11 cellular contexts compared by ENCODE assay signal in genomic region chr2:46749042-46749461, GRCh38. TPM values are rescaled to one million over a fixed set of nuclear protein-coding genes. Genes with fewer than 3 reads are reported as not detected.
DNase-seq lines count a peak whose midpoint lies in the region; ATAC-seq and TF ChIP-seq lines count a peak whose summit lies in the region.
"Had no signal": no experiment of that assay in that cellular context is flagged by ENCODE, and none has a peak within 500 bp of the region (broad histone marks: within the 10 kb centered on the region; RNA-seq: fewer than 3 reads in every experiment).

No MANE protein-coding gene starts in this region.

- intact Hi-C loops in activated naive CD4-positive, alpha-beta T cell treated with anti-CD3 and anti-CD28 coated beads for 36 hours (cut with micrococcal nuclease) = no loop called here

- H3K4me1 Mint-ChIP-seq in activated naive CD4-positive, alpha-beta T cell treated with anti-CD3 and anti-CD28 coated beads for 36 hours (ENCODE audit: low read depth) = peaks cover 18% of the 10 kb centered on the region

- H3K4me3 ChIP-seq in suprapubic skin = no peak overlapping the region
- H3K4me3 ChIP-seq: skin epidermis had no signal

- no peak overlapping the region for H3K27ac Mint-ChIP-seq in activated naive CD4-positive, alpha-beta T cell treated with anti-CD3 and anti-CD28 coated beads for 36 hours

- H3K27ac ChIP-seq in foreskin keratinocyte (peak overlapping the region; percentile 7), suprapubic skin (peak overlapping the region; percentile 43)

- H3K9me3 Mint-ChIP-seq in activated naive CD4-positive, alpha-beta T cell treated with anti-CD3 and anti-CD28 coated beads for 36 hours = peaks cover 3% of the 10 kb centered on the region

- H3K27me3 ChIP-seq in foreskin keratinocyte = no peaks in the 10 kb centered on the region
- H3K27me3 ChIP-seq in suprapubic skin = no peaks in the 10 kb centered on the region

- H3K4me3 Mint-ChIP-seq in activated naive CD4-positive, alpha-beta T cell treated with anti-CD3 and anti-CD28 coated beads for 36 hours = no peak overlapping the region

- POLR2A ChIA-PET in GM10248 (lab: Yijun Ruan, JAX) = no interaction called here

- ATAC-seq in SK-N-SH treated with all-trans-retinoic acid at 6 μM for 48 hours (peak; percentile 85), foreskin keratinocyte (peak; percentile 95)

- peaks cover 8% of the 10 kb centered on the region for H3K36me3 Mint-ChIP-seq in activated naive CD4-positive, alpha-beta T cell treated with anti-CD3 and anti-CD28 coated beads for 36 hours (ENCODE audit: low read depth)

- TF ChIP-seq EP300 in suprapubic skin (IDR thresholded peaks at IDR 0.05) = no peak

- no peak for TF ChIP-seq POLR2A in suprapubic skin (IDR thresholded peaks at IDR 0.05)

- no peak for TF ChIP-seq CTCF in foreskin keratinocyte (conservative IDR thresholded peaks at IDR 0.05)
- no peak for TF ChIP-seq CTCF in suprapubic skin (IDR thresholded peaks at IDR 0.05)
- TF ChIP-seq CTCF in GM10248 (IDR thresholded peaks at IDR 0.05; ENCODE audit: control extremely low read depth, extremely low read depth, low read depth, missing control alignments) = no peak

- no peaks in the 10 kb centered on the region for H3K27me3 Mint-ChIP-seq in activated naive CD4-positive, alpha-beta T cell treated with anti-CD3 and anti-CD28 coated beads for 36 hours (ENCODE audit: low read depth)

- CTCF ChIA-PET in activated naive CD4-positive, alpha-beta T cell treated with anti-CD3 and anti-CD28 coated beads for 36 hours (lab: Charles Lee) = no interaction called here
- CTCF ChIA-PET in GM10248 (lab: Yijun Ruan, JAX) = interaction anchor here (0.5 to 1.6 kb wide), 5 partner anchors 9 to 733 kb away, joined by 3 read pairs; no protein-coding TSS in a partner anchor

- H3K36me3 ChIP-seq in suprapubic skin = no peaks in the 10 kb centered on the region

- DNase-seq in NCI-H146 (lab: John Stamatoyannopoulos, UW) = peak; percentile 9
- DNase-seq in NCI-H146 treated with DMSO at 0.1 percent for 48 hours (lab: John Stamatoyannopoulos, UW; ENCODE audit: unreplicated experiment) = no peak
- peak; percentile 69 to 85 for DNase-seq in foreskin keratinocyte
- no peak for DNase-seq in suprapubic skin (ENCODE audit: low spot score in 2 of 2)
- no peak for DNase-seq in activated naive CD4-positive, alpha-beta T cell treated with anti-CD3 and anti-CD28 coated beads for 36 hours
- no peak for DNase-seq in NCI-H2171 treated with DMSO at 0.1 percent for 48 hours (lab: John Stamatoyannopoulos, UW)
- DNase-seq in GM10248 (ENCODE audit: extremely low spot score) = no peak
- DNase-seq: activated CD4-positive, CD25-positive, alpha-beta regulatory T cell treated with anti-CD3 and anti-CD28 coated beads, Interleukin-2, amount 50 U/mL, for 72 hours; AML-193 had no signal

- H3K4me1 ChIP-seq in foreskin keratinocyte = peaks cover 18% of the 10 kb centered on the region
- peaks cover 31% of the 10 kb centered on the region for H3K4me1 ChIP-seq in suprapubic skin

- H3K9me3 ChIP-seq in suprapubic skin = no peaks in the 10 kb centered on the region

- 33% methylated on average over 3 of the region's 3 CpGs for WGBS in suprapubic skin

TF ChIP-seq in SK-N-SH treated with all-trans-retinoic acid at 6 μM for 48 hours, 23 proteins besides CTCF, POLR2A, EP300 and RAD21 (continues in another document):
- TF ChIP-seq ZFP3 (CRISPR knock-in tag; IDR thresholded peaks at IDR 0.05) (no peak), ZNF8 (CRISPR knock-in tag; IDR thresholded peaks at IDR 0.05) (no peak), CREB5 (CRISPR knock-in tag; IDR thresholded peaks at IDR 0.05; ENCODE audit: low read depth) (no peak), ZNF565 (CRISPR knock-in tag; conservative IDR thresholded peaks at IDR 0.05; ENCODE audit: low read depth) (no peak), TSHZ2 (CRISPR knock-in tag; IDR thresholded peaks at IDR 0.05) (no peak), BACH2 (CRISPR knock-in tag; IDR thresholded peaks at IDR 0.05; ENCODE audit: borderline replicate concordance) (no peak), CSRNP3 (CRISPR knock-in tag; IDR thresholded peaks at IDR 0.05) (no peak), ISL1 (CRISPR knock-in tag; IDR thresholded peaks at IDR 0.05) (no peak), POU6F1 (CRISPR knock-in tag; IDR thresholded peaks at IDR 0.05; ENCODE audit: borderline replicate concordance, low read depth) (no peak), CSDC2 (CRISPR knock-in tag; IDR thresholded peaks at IDR 0.05) (no peak), PATZ1 (CRISPR knock-in tag; IDR thresholded peaks at IDR 0.05; ENCODE audit: borderline replicate concordance) (no peak), RARB (CRISPR knock-in tag; IDR thresholded peaks at IDR 0.05) (no peak)

RNA-seq across cellular contexts. Expression of gene SOCS5, which starts 50.0 kb away (rescaled TPM):
- 10.2 and 10.4 TPM in 2 replicates for total RNA-seq in foreskin keratinocyte
- 2.4 and 2.9 TPM in 2 replicates for polyA plus RNA-seq in foreskin keratinocyte
- total RNA-seq in suprapubic skin = 10 to 100 TPM; 15.0 to 26.7 (median 17.8) TPM
- 1 to 10 TPM; 4.3 to 4.6 TPM for total RNA-seq in activated naive CD4-positive, alpha-beta T cell treated with anti-CD3 and anti-CD28 coated beads for 36 hours

Comparison
In these comparisons a context has a peak if more than half of its experiments do, and no peak if none do; other contexts are left out.
1. DNase-seq: peak in NCI-H146 (single experiment) and foreskin keratinocyte (2 of 2); none in NCI-H146 treated with DMSO at 0.1 percent for 48 hours (single experiment), suprapubic skin (0 of 2), activated naive CD4-positive, alpha-beta T cell treated with anti-CD3 and anti-CD28 coated beads for 36 hours (single experiment), NCI-H2171 treated with DMSO at 0.1 percent for 48 hours (single experiment) and GM10248 (single experiment).